13 cellular contexts compared by ENCODE assay signal in genomic region chr11:68329993-68330699, GRCh38. TPM values are rescaled to one million over a fixed set of nuclear protein-coding genes. Genes with fewer than 3 reads are reported as not detected.
A peak's percentile ranks its signal among the peaks of the same experiment; 100 is the strongest.
DNase-seq lines count a peak whose midpoint lies in the region; ATAC-seq and TF ChIP-seq lines count a peak whose summit lies in the region.
"Had no signal": no experiment of that assay in that cellular context is flagged by ENCODE, and none has a peak within 500 bp of the region (broad histone marks: within the 10 kb centered on the region; RNA-seq: fewer than 3 reads in every experiment).

No MANE protein-coding gene starts in this region.

- no peaks in the 10 kb centered on the region for H3K36me3 Mint-ChIP-seq in activated naive CD4-positive, alpha-beta T cell treated with anti-CD3 and anti-CD28 coated beads, Interleukin-2, amount 50 U/mL, for 24 hours
- H3K36me3 Mint-ChIP-seq in endodermal cell (ENCODE audit: low read depth): peaks cover 5% of the 10 kb centered on the region
- peaks cover 3% of the 10 kb centered on the region for H3K36me3 Mint-ChIP-seq in mesothelial cell of epicardium

- H3K9me3 ChIP-seq in endodermal cell (ENCODE audit: control insufficient read depth, low read length): no peaks in the 10 kb centered on the region
- H3K9me3 ChIP-seq in transverse colon: no peaks in the 10 kb centered on the region
- H3K9me3 ChIP-seq: ovary had no signal

- TF ChIP-seq EP300 in transverse colon (IDR thresholded peaks at IDR 0.05; ENCODE audit: low read depth): no peak

- no peak overlapping the region for H3K27ac Mint-ChIP-seq in activated naive CD4-positive, alpha-beta T cell treated with anti-CD3 and anti-CD28 coated beads, Interleukin-2, amount 50 U/mL, for 24 hours
- H3K27ac Mint-ChIP-seq in endodermal cell (peak overlapping the region; percentile 77), mesothelial cell of epicardium (peak overlapping the region; percentile 95)
- H3K27ac Mint-ChIP-seq: activated naive CD4-positive, alpha-beta T cell treated with anti-CD3 and anti-CD28 coated beads for 36 hours had no signal

- H3K36me3 ChIP-seq in endodermal cell (ENCODE audit: control insufficient read depth, insufficient read depth, low read length) (no peaks in the 10 kb centered on the region), transverse colon (no peaks in the 10 kb centered on the region)
- H3K36me3 ChIP-seq: ovary had no signal

- no peak overlapping the region for H3K9ac ChIP-seq in endodermal cell (ENCODE audit: extremely low read depth, low read length, poor library complexity, severe bottlenecking)

- no peak for DNase-seq in activated naive CD4-positive, alpha-beta T cell treated with Interleukin-2 at 50 U/mL for 16 hours
- DNase-seq in endodermal cell (peak; percentile 61), mesothelial cell of epicardium (ENCODE audit: low spot score in 2 of 2, unreplicated experiment in 2 of 2) (no peak), transverse colon (no peak), mesenteric fat pad (ENCODE audit: low spot score) (no peak)
- DNase-seq: activated CD4-positive, alpha-beta T cell treated with anti-CD3 and anti-CD28 coated beads, Interleukin-2, amount 50 U/mL, for 1 hour; MM.1S; NCI-H446 had no signal

- no peaks in the 10 kb centered on the region for H3K9me3 Mint-ChIP-seq in activated naive CD4-positive, alpha-beta T cell treated with anti-CD3 and anti-CD28 coated beads, Interleukin-2, amount 50 U/mL, for 24 hours
- H3K9me3 Mint-ChIP-seq in endodermal cell: no peaks in the 10 kb centered on the region
- no peaks in the 10 kb centered on the region for H3K9me3 Mint-ChIP-seq in mesothelial cell of epicardium
- H3K9me3 Mint-ChIP-seq: activated naive CD4-positive, alpha-beta T cell treated with anti-CD3 and anti-CD28 coated beads for 36 hours had no signal

- H3K4me3 Mint-ChIP-seq in activated naive CD4-positive, alpha-beta T cell treated with anti-CD3 and anti-CD28 coated beads, Interleukin-2, amount 50 U/mL, for 24 hours: peak overlapping the region; percentile 49
- no peak overlapping the region for H3K4me3 Mint-ChIP-seq in endodermal cell
- no peak overlapping the region for H3K4me3 Mint-ChIP-seq in mesothelial cell of epicardium
- H3K4me3 Mint-ChIP-seq: activated naive CD4-positive, alpha-beta T cell treated with anti-CD3 and anti-CD28 coated beads for 36 hours had no signal

- peaks cover 64% of the 10 kb centered on the region for H3K4me1 Mint-ChIP-seq in activated naive CD4-positive, alpha-beta T cell treated with anti-CD3 and anti-CD28 coated beads, Interleukin-2, amount 50 U/mL, for 24 hours
- H3K4me1 Mint-ChIP-seq in endodermal cell (peaks cover 41% of the 10 kb centered on the region), mesothelial cell of epicardium (peaks cover 55% of the 10 kb centered on the region)

- TF ChIP-seq CTCF in endodermal cell (conservative IDR thresholded peaks at IDR 0.05) (no peak), mesothelial cell of epicardium (IDR thresholded peaks at IDR 0.05; ENCODE audit: unreplicated experiment) (no peak), transverse colon (IDR thresholded peaks at IDR 0.05) (no peak)

- H3K4me3 ChIP-seq in endodermal cell (ENCODE audit: low read length) (no peak overlapping the region), transverse colon (no peak overlapping the region)
- H3K4me3 ChIP-seq: ovary had no signal

- H3K4me1 ChIP-seq in endodermal cell (ENCODE audit: control insufficient read depth, insufficient read depth, low read length) (peaks cover 13% of the 10 kb centered on the region), transverse colon (peaks cover 54 to 70% (median 63%) of the 10 kb centered on the region in 4 donors)

- intact Hi-C loops in transverse colon (cut with DNase I; ENCODE audit: low total_unique reads): no loop called here

- ATAC-seq in HG03565 (IDR thresholded peaks at IDR 0.05; ENCODE audit: unreplicated experiment): no peak
- no peak for ATAC-seq in GM21825 (IDR thresholded peaks at IDR 0.05; ENCODE audit: unreplicated experiment)

- 86 to 87% methylated on average over 9 to 13 of the region's 13 CpGs for WGBS in endodermal cell (ENCODE audit: insufficient coverage in 1 of 2, insufficient read length in 1 of 2), 2 experiments
- 83 to 90% methylated on average over 2 to 13 of the region's 13 CpGs for WGBS in transverse colon (ENCODE audit: low coverage in 1 of 2), 2 donors

- TF ChIP-seq POLR2A in transverse colon (IDR thresholded peaks at IDR 0.05): no peak

- no peaks in the 10 kb centered on the region for H3K27me3 Mint-ChIP-seq in activated naive CD4-positive, alpha-beta T cell treated with anti-CD3 and anti-CD28 coated beads, Interleukin-2, amount 50 U/mL, for 24 hours
- H3K27me3 Mint-ChIP-seq in endodermal cell (ENCODE audit: insufficient read depth) (no peaks in the 10 kb centered on the region), mesothelial cell of epicardium (ENCODE audit: low read depth) (no peaks in the 10 kb centered on the region)

- no peaks in the 10 kb centered on the region for H3K27me3 ChIP-seq in endodermal cell (ENCODE audit: control insufficient read depth, insufficient read depth, low read length, poor library complexity, severe bottlenecking)
- no peaks in the 10 kb centered on the region for H3K27me3 ChIP-seq in transverse colon
- H3K27me3 ChIP-seq: ovary had no signal

- in situ Hi-C loops in transverse colon (cut with MboI; ENCODE audit: low pct_ligation_motif_present in 1 of 4, low pct_unique_long_range_greater_than_20kb in 1 of 4, low sequenced_read_pairs in 3 of 4): no loop called here

- peak overlapping the region; percentile 44 for H3K27ac ChIP-seq in endodermal cell (ENCODE audit: low read depth, low read length)
- H3K27ac ChIP-seq in transverse colon: peak overlapping the region; percentile 76 to 80 (median 78)

RNA-seq across cellular contexts. Expression of gene LRP5, which starts 17.8 kb away (rescaled TPM):
- 10 to 100 TPM; 58.2 to 64.1 TPM for total RNA-seq in endodermal cell
- polyA plus RNA-seq in endodermal cell (2013, experiment 1 of 2): 37.4 TPM
- 35.9 TPM for polyA plus RNA-seq in endodermal cell (2013, experiment 2 of 2)
- 72.5 to 76.6 TPM (median 74.7 TPM) in 3 replicates for total RNA-seq in mesothelial cell of epicardium
- 100 to 1,000 TPM in 1 of 4 donors, 10 to 100 TPM in 3; 72.6 to 138 (median 82.3) TPM for total RNA-seq in transverse colon
- total RNA-seq in mesenteric fat pad: 59.9 TPM

RNA-seq across cellular contexts. Expression of gene C11orf24, which starts 58.4 kb away (rescaled TPM):
- 10 to 100 TPM; 38.4 to 39.4 TPM for total RNA-seq in endodermal cell
- 34.3 TPM for polyA plus RNA-seq in endodermal cell (2013, experiment 1 of 2)
- 33.0 TPM for polyA plus RNA-seq in endodermal cell (2013, experiment 2 of 2)
- 37.7 to 41.8 TPM (median 39.8 TPM) in 3 replicates for total RNA-seq in mesothelial cell of epicardium
- total RNA-seq in transverse colon: 100 to 1,000 TPM in 1 of 4 donors, 10 to 100 TPM in 3; 31.4 to 130 (median 56.6) TPM
- 50.9 TPM for total RNA-seq in mesenteric fat pad
